11 cellular contexts compared by ENCODE assay signal in the genomic region with DNA sequence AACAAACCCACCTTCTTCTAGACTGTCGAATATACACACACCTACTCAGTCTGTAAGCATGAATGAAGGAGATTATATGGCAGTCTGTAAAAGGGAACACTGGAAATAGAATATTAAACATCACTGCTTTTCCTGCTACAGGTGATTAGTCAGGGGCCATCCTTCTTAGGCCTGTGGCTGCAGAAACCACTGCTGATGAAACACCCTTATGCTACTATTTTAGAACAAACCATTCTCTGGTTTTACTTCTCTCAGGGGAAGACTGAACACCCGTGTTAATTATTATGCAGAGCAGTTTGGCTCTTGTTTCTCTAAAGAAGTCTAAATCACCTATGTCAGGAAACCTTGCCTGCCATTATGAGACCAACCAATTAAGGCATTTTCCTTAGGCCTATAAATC.
DNase-seq lines count a peak whose midpoint lies in the region; ATAC-seq, FAIRE-seq and TF ChIP-seq lines count a peak whose summit lies in the region.
"Had no signal": no experiment of that assay in that cellular context is flagged by ENCODE, and none has a peak within 500 bp of the region (broad histone marks: within the 10 kb centered on the region; RNA-seq: fewer than 3 reads in every experiment).

No MANE protein-coding gene starts in this region.

- H3K4me3 Mint-ChIP-seq in naive thymus-derived CD8-positive, alpha-beta T cell = no peak overlapping the region

- no peak overlapping the region for H3K9ac ChIP-seq in OCI-LY3 (ENCODE audit: low read length)

- TF ChIP-seq POLR2A in GM12892 (IDR thresholded peaks at IDR 0.05; ENCODE audit: low read depth, low read length) = no peak

- no peak overlapping the region for H2AFZ ChIP-seq in OCI-LY3 (ENCODE audit: low read depth, low read length)

- H3K79me2 ChIP-seq in OCI-LY3 (ENCODE audit: low read length) = no peaks in the 10 kb centered on the region

- peaks cover 13% of the 10 kb centered on the region for H3K27me3 ChIP-seq in OCI-LY3 (ENCODE audit: low read depth, low read length)
- H3K27me3 ChIP-seq in MG63 = no peaks in the 10 kb centered on the region
- H3K27me3 ChIP-seq in right atrium auricular region = no peaks in the 10 kb centered on the region
- H3K27me3 ChIP-seq: breast epithelium had no signal

- H3K4me1 Mint-ChIP-seq in naive thymus-derived CD8-positive, alpha-beta T cell = peaks cover 0 to 20% (median 2%) of the 10 kb centered on the region in 4 donors

- peaks cover 8 to 23% (median 16%) of the 10 kb centered on the region in 9 donors for H3K9me3 Mint-ChIP-seq in naive thymus-derived CD8-positive, alpha-beta T cell

- no peaks in the 10 kb centered on the region for H3K27me3 Mint-ChIP-seq in naive thymus-derived CD8-positive, alpha-beta T cell
- H3K27me3 Mint-ChIP-seq: naive B cell had no signal

- H3K4me1 ChIP-seq in OCI-LY3 (ENCODE audit: low read length) = peaks cover 34% of the 10 kb centered on the region
- H3K4me1 ChIP-seq in right atrium auricular region = peaks cover 0 to 2% of the 10 kb centered on the region in 2 donors

- H3K4me3 ChIP-seq in OCI-LY3 (ENCODE audit: low read length) = no peak overlapping the region
- H3K4me3 ChIP-seq in MG63 = no peak overlapping the region
- H3K4me3 ChIP-seq in right atrium auricular region = no peak overlapping the region
- H3K4me3 ChIP-seq: breast epithelium had no signal

- POLR2A ChIA-PET in naive thymus-derived CD8-positive, alpha-beta T cell (lab: Charles Lee) = no interaction called here

- peaks cover 0 to 20% (median 7%) of the 10 kb centered on the region in 3 donors for H3K36me3 Mint-ChIP-seq in naive thymus-derived CD8-positive, alpha-beta T cell

- TF ChIP-seq CTCF in OCI-LY3 (IDR thresholded peaks at IDR 0.05; ENCODE audit: low read depth, low read length) (no peak), right atrium auricular region (IDR thresholded peaks at IDR 0.05) (no peak)

- no peaks in the 10 kb centered on the region for H4K20me1 ChIP-seq in OCI-LY3 (ENCODE audit: insufficient read depth, low read length)

- no peak overlapping the region for H3K27ac Mint-ChIP-seq in naive thymus-derived CD8-positive, alpha-beta T cell

- no peaks in the 10 kb centered on the region; the same call in 1 of the 2 replicates for H3K9me3 ChIP-seq in OCI-LY3 (ENCODE audit: insufficient read depth, low read length)
- H3K9me3 ChIP-seq in MG63 = peaks cover 11% of the 10 kb centered on the region; the same call in 1 of the 2 replicates
- H3K9me3 ChIP-seq in right atrium auricular region = peaks cover 4 to 13% of the 10 kb centered on the region in 2 donors

- H3K36me3 ChIP-seq in OCI-LY3 (replicated peaks; ENCODE audit: low read depth, low read length) (no peaks in the 10 kb centered on the region), MG63 (no peaks in the 10 kb centered on the region), right atrium auricular region (no peaks in the 10 kb centered on the region)
- H3K36me3 ChIP-seq: breast epithelium had no signal

- peak; percentile 74 for ATAC-seq in GM19452 (IDR thresholded peaks at IDR 0.05; ENCODE audit: unreplicated experiment)
- ATAC-seq in HG03039 (IDR thresholded peaks at IDR 0.05; ENCODE audit: unreplicated experiment) = peak; percentile 79
- ATAC-seq in naive thymus-derived CD8-positive, alpha-beta T cell = no peak

- no peak for DNase-seq in GM12892 (ENCODE audit: insufficient read length)
- DNase-seq in naive thymus-derived CD8-positive, alpha-beta T cell = no peak
- no peak for DNase-seq in NCI-H187 (lab: John Stamatoyannopoulos, UW)
- DNase-seq in MG63 = no peak
- DNase-seq in right atrium auricular region (ENCODE audit: low spot score) = no peak
- DNase-seq: activated CD4-positive, alpha-beta T cell treated with anti-CD3 and anti-CD28 coated beads for 48 hours; naive B cell had no signal

- peak overlapping the region; percentile 35 for H3K4me2 ChIP-seq in OCI-LY3 (ENCODE audit: low read length)

- FAIRE-seq in GM12892 (lab: Jason Lieb, UNC) = peak; percentile 65

- H3K27ac ChIP-seq in OCI-LY3 (ENCODE audit: low read length) = no peak overlapping the region
- no peak overlapping the region for H3K27ac ChIP-seq in right atrium auricular region
- H3K27ac ChIP-seq: breast epithelium had no signal

Comparison
In these comparisons a context has a peak if more than half of its experiments do, and no peak if none do; other contexts are left out.
1. ATAC-seq: peak in GM19452 (single experiment) and HG03039 (single experiment); none in naive thymus-derived CD8-positive, alpha-beta T cell (0 of 2).